In genomic region chr2:57753636-57754035, GRCh38 we compare ENCODE assay signal across 16 cellular contexts.
DNase-seq lines count a peak whose midpoint lies in the region; ATAC-seq, FAIRE-seq and TF ChIP-seq lines count a peak whose summit lies in the region.
"Had no signal": no experiment of that assay in that cellular context is flagged by ENCODE, and none has a peak within 500 bp of the region (broad histone marks: within the 10 kb centered on the region; RNA-seq: fewer than 3 reads in every experiment).

No MANE protein-coding gene starts in this region.

- H2AFZ ChIP-seq in GM23338: peak overlapping the region; percentile 69; the same call in 1 of the 2 replicates

- peaks cover 24% of the 10 kb centered on the region for H3K4me1 Mint-ChIP-seq in GM23338
- peaks cover 27% of the 10 kb centered on the region for H3K4me1 Mint-ChIP-seq in WTC11

- H3K9me3 Mint-ChIP-seq in GM23338: no peaks in the 10 kb centered on the region
- no peaks in the 10 kb centered on the region for H3K9me3 Mint-ChIP-seq in WTC11
- H3K9me3 Mint-ChIP-seq: CD8-positive, alpha-beta T cell; H9 had no signal

- H3K4me3 Mint-ChIP-seq in GM23338 (no peak overlapping the region), WTC11 (no peak overlapping the region)
- H3K4me3 Mint-ChIP-seq: CD8-positive, alpha-beta T cell; H9 had no signal

- no peak overlapping the region for H3K4me3 ChIP-seq in GM23338
- H3K4me3 ChIP-seq: GM12878 had no signal

- POLR2A ChIA-PET in WTC11 (lab: Charles Lee): no interaction called here

- H3K4me2 ChIP-seq in GM23338: no peak overlapping the region

- H3K27me3 Mint-ChIP-seq in GM23338 (ENCODE audit: insufficient read depth, low read depth, poor library complexity) (peaks cover 4% of the 10 kb centered on the region), WTC11 (ENCODE audit: low read depth) (no peaks in the 10 kb centered on the region)

- H3F3A ChIP-seq in GM23338 (replicated peaks; ENCODE audit: low read depth): no peaks in the 10 kb centered on the region

- TF ChIP-seq CTCF in GM23338 (conservative IDR thresholded peaks at IDR 0.05; ENCODE audit: low read depth in 2 of 2) (no peak), WTC11 (IDR thresholded peaks at IDR 0.05) (no peak)

- FAIRE-seq in A204.1 (lab: Jason Lieb, UNC): peak; percentile 14
- FAIRE-seq: GM12878 had no signal

- H3K9me2 ChIP-seq in GM23338 (ENCODE audit: insufficient read depth): no peaks in the 10 kb centered on the region

- no peaks in the 10 kb centered on the region for H3K36me3 ChIP-seq in GM23338 (ENCODE audit: insufficient read depth)

- ATAC-seq in GM23338 (no peak), WTC11 (no peak), HG03565 (IDR thresholded peaks at IDR 0.05; ENCODE audit: unreplicated experiment) (no peak), GM18909 (IDR thresholded peaks at IDR 0.05; ENCODE audit: poor library complexity, unreplicated experiment) (no peak)
- ATAC-seq: CD8-positive, alpha-beta T cell; GM12878; HCT116 had no signal

- H3K79me2 ChIP-seq in GM23338 (replicated peaks; ENCODE audit: insufficient read depth): no peaks in the 10 kb centered on the region

- H3K36me3 Mint-ChIP-seq in GM23338 (ENCODE audit: low read depth): no peaks in the 10 kb centered on the region
- no peaks in the 10 kb centered on the region for H3K36me3 Mint-ChIP-seq in WTC11
- H3K36me3 Mint-ChIP-seq: CD8-positive, alpha-beta T cell had no signal

- DNase-seq in GM23338 (ENCODE audit: low spot score) (no peak), WTC11 (ENCODE audit: low spot score) (no peak), dedifferentiated amniotic fluid mesenchymal stem cell (ENCODE audit: extremely low spot score) (no peak)
- DNase-seq: 8988T; C1 segment of cervical spinal cord; Caco-2; CD8-positive, alpha-beta T cell; DMS153; DND-41; GDM1; H9 had no signal

- H4K20me1 ChIP-seq in GM23338 (replicated peaks; ENCODE audit: insufficient read depth): no peaks in the 10 kb centered on the region

- H3K27ac ChIP-seq in GM23338 (ENCODE audit: low read depth): no peak overlapping the region

- H3K27ac Mint-ChIP-seq in GM23338 (peak overlapping the region; percentile 66; the same call in 1 of the 2 replicates), WTC11 (no peak overlapping the region)
- H3K27ac Mint-ChIP-seq: CD8-positive, alpha-beta T cell; H9 had no signal

- peaks cover 7% of the 10 kb centered on the region; the same call in 1 of the 2 replicates for H3K4me1 ChIP-seq in GM23338 (ENCODE audit: insufficient read depth)
- H3K4me1 ChIP-seq: Caco-2 had no signal

- H3K27me3 ChIP-seq in GM23338 (ENCODE audit: insufficient read depth): no peaks in the 10 kb centered on the region

- CTCF ChIA-PET in WTC11 (lab: Charles Lee): no interaction called here

TF ChIP-seq in GM23338, 12 proteins besides CTCF, POLR2A, EP300 and RAD21 (continues in another document):
- TF ChIP-seq ZNF331 (CRISPR knock-in tag; IDR thresholded peaks at IDR 0.05; ENCODE audit: low read depth): no peak
- TF ChIP-seq EZH2 (IDR thresholded peaks at IDR 0.05; ENCODE audit: low read depth, unreplicated experiment): no peak
- TF ChIP-seq NANOG (IDR thresholded peaks at IDR 0.05; ENCODE audit: borderline replicate concordance): no peak
- no peak for TF ChIP-seq EZH2phosphoT487 (IDR thresholded peaks at IDR 0.05; ENCODE audit: unreplicated experiment)
- TF ChIP-seq POLR2AphosphoS5 (IDR thresholded peaks at IDR 0.05; ENCODE audit: low read depth): no peak

TF ChIP-seq in WTC11, 78 proteins besides CTCF, POLR2A, EP300 and RAD21:
- TF ChIP-seq HMGA2 (CRISPR knock-in tag; IDR thresholded peaks at IDR 0.05) (peak; percentile 53; the same call in 1 of the 2 replicates), SP1 (CRISPR knock-in tag; conservative IDR thresholded peaks at IDR 0.05) (no peak)
